In the genomic region with DNA sequence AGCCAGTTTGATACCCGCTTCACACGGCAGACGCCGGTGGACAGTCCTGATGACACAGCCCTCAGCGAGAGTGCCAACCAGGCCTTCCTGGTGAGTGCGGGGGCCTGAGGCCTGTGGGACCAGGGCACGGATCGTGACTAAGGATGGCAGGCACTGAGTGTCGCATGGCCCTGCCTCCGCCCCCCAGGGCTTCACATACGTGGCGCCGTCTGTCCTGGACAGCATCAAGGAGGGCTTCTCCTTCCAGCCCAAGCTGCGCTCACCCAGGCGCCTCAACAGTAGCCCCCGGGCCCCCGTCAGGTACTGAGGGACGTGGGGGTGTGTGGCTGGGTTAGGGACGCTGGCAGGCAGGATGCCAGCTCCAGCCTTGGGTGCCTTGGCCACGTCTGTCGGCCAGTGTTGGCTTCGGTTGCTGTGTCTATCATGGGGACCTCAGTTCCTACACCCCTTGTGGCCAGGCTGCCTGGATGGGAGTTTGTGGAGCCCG, we compare ENCODE assay signal across 1 cellular context.
TF ChIP-seq lines count a peak whose summit lies in the region.

No MANE protein-coding gene starts in this region.

TF ChIP-seq in HepG2, 621 proteins besides CTCF, POLR2A, EP300 and RAD21:
- TF ChIP-seq, protein P1, sequence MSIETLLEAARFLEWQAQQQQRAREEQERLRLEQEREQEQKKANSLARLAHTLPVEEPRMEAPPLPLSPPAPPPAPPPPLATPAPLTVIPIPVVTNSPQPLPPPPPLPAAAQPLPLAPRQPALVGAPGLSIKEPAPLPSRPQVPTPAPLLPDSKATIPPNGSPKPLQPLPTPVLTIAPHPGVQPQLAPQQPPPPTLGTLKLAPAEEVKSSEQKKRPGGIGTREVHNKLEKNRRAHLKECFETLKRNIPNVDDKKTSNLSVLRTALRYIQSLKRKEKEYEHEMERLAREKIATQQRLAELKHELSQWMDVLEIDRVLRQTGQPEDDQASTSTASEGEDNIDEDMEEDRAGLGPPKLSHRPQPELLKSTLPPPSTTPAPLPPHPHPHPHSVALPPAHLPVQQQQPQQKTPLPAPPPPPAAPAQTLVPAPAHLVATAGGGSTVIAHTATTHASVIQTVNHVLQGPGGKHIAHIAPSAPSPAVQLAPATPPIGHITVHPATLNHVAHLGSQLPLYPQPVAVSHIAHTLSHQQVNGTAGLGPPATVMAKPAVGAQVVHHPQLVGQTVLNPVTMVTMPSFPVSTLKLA (IDR thresholded peaks at IDR 0.05): no peak
- TF ChIP-seq AGO2 (optimal IDR thresholded peaks at IDR 0.05; ENCODE audit: low read depth, low read length): peak; percentile 66
- peak; percentile 20; the same call in 1 of the 2 replicates for TF ChIP-seq POLR2G (IDR thresholded peaks at IDR 0.05; ENCODE audit: low read depth, low read length)
- no peak for TF ChIP-seq ZNF496 (CRISPR knock-in tag; IDR thresholded peaks at IDR 0.05; ENCODE audit: insufficient replicate concordance)
- TF ChIP-seq SIN3B (IDR thresholded peaks at IDR 0.05; ENCODE audit: low read length): no peak
- TF ChIP-seq KMT2B (CRISPR knock-in tag; IDR thresholded peaks at IDR 0.05): no peak
- TF ChIP-seq, protein P2, sequence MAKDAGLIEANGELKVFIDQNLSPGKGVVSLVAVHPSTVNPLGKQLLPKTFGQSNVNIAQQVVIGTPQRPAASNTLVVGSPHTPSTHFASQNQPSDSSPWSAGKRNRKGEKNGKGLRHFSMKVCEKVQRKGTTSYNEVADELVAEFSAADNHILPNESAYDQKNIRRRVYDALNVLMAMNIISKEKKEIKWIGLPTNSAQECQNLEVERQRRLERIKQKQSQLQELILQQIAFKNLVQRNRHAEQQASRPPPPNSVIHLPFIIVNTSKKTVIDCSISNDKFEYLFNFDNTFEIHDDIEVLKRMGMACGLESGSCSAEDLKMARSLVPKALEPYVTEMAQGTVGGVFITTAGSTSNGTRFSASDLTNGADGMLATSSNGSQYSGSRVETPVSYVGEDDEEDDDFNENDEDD (CRISPR knock-in tag; IDR thresholded peaks at IDR 0.05; ENCODE audit: borderline replicate concordance): no peak
- peak; percentile 51 for TF ChIP-seq RBFOX2 (IDR thresholded peaks at IDR 0.05; ENCODE audit: low read depth, low read length)
- TF ChIP-seq, protein P3, sequence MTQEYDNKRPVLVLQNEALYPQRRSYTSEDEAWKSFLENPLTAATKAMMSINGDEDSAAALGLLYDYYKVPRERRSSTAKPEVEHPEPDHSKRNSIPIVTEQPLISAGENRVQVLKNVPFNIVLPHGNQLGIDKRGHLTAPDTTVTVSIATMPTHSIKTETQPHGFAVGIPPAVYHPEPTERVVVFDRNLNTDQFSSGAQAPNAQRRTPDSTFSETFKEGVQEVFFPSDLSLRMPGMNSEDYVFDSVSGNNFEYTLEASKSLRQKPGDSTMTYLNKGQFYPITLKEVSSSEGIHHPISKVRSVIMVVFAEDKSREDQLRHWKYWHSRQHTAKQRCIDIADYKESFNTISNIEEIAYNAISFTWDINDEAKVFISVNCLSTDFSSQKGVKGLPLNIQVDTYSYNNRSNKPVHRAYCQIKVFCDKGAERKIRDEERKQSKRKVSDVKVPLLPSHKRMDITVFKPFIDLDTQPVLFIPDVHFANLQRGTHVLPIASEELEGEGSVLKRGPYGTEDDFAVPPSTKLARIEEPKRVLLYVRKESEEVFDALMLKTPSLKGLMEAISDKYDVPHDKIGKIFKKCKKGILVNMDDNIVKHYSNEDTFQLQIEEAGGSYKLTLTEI (CRISPR knock-in tag; conservative IDR thresholded peaks at IDR 0.05): no peak
